1 cellular context compared by ENCODE assay signal in genomic region chr10:11615396-11615795, GRCh38.
TF ChIP-seq lines count a peak whose summit lies in the region.

No MANE protein-coding gene starts in this region.

TF ChIP-seq in HepG2, 621 proteins besides CTCF, POLR2A, EP300 and RAD21 (continued from another document):
- TF ChIP-seq RERE (CRISPR knock-in tag; IDR thresholded peaks at IDR 0.05; ENCODE audit: low read depth) (no peak), SMYD3 (CRISPR knock-in tag; IDR thresholded peaks at IDR 0.05) (no peak), SIX1 (CRISPR knock-in tag; IDR thresholded peaks at IDR 0.05; ENCODE audit: borderline replicate concordance) (no peak), SOX13 (IDR thresholded peaks at IDR 0.05) (no peak), SOX13 (CRISPR knock-in tag; conservative IDR thresholded peaks at IDR 0.05 in 1 of 2, IDR thresholded peaks at IDR 0.05 in 1 of 2) (no peak), GATA4 (IDR thresholded peaks at IDR 0.05; ENCODE audit: borderline replicate concordance, low read depth) (no peak)
